23 cellular contexts compared by ENCODE assay signal in genomic region chr9:5574097-5574496, GRCh38. TPM values are rescaled to one million over a fixed set of nuclear protein-coding genes. Genes with fewer than 3 reads are reported as not detected.
DNase-seq lines count a peak whose midpoint lies in the region; ATAC-seq, FAIRE-seq and TF ChIP-seq lines count a peak whose summit lies in the region.
"Had no signal": no experiment of that assay in that cellular context is flagged by ENCODE, and none has a peak within 500 bp of the region (broad histone marks: within the 10 kb centered on the region; RNA-seq: fewer than 3 reads in every experiment).

No MANE protein-coding gene starts in this region.

- H3K27ac ChIP-seq in GM12878 (ENCODE audit: control insufficient read depth, insufficient read depth): no peak overlapping the region
- H3K27ac ChIP-seq in brain microvascular endothelial cell: no peak overlapping the region
- H3K27ac ChIP-seq in gastroesophageal sphincter: no peak overlapping the region
- H3K27ac ChIP-seq: BLaER1 had no signal

- ATAC-seq in GM12878 (no peak), gastroesophageal sphincter (no peak)

- DNase-seq in GM18507 (ENCODE audit: extremely low spot score, insufficient read length, low read depth): no peak
- no peak for DNase-seq in GM12878 (ENCODE audit: low read depth, low spot score)
- DNase-seq in brain microvascular endothelial cell: no peak
- DNase-seq in foreskin melanocyte: no peak
- DNase-seq: 8988T; ACHN; BE2C; C1 segment of cervical spinal cord; CD4-positive, alpha-beta memory T cell; CD4-positive, CD25-positive, alpha-beta regulatory T cell; CD8-positive, alpha-beta memory T cell; COR-L47; DMS 273 treated with DMSO at 0.1 percent for 48 hours; DMS153; DMS53; DMS79; DND-41; EL; GDM1 had no signal

- no peak overlapping the region for H3K4me2 ChIP-seq in GM12878 (ENCODE audit: control insufficient read depth, insufficient read depth)
- H3K4me2 ChIP-seq: BLaER1 had no signal

- H3K36me3 ChIP-seq in GM12878 (ENCODE audit: control insufficient read depth in 2 of 2, insufficient read depth in 2 of 2, low read length in 1 of 2) (peaks cover 0 to 3% of the 10 kb centered on the region in 2 experiments), brain microvascular endothelial cell (replicated peaks) (no peaks in the 10 kb centered on the region), gastroesophageal sphincter (peaks cover 0 to 7% of the 10 kb centered on the region in 2 donors)
- H3K36me3 ChIP-seq: BE2C had no signal

- no peak for TF ChIP-seq POLR2A in GM12878 (IDR thresholded peaks at IDR 0.05; ENCODE audit: low read depth, low read length)
- TF ChIP-seq POLR2A in gastroesophageal sphincter (IDR thresholded peaks at IDR 0.05): no peak

- WGBS in GM12878 (ENCODE audit: insufficient coverage, insufficient replicate concordance, low lambda C conversion rate, missing lambda C conversion rate): 99% methylated on average over 6 of the region's 6 CpGs
- WGBS in gastroesophageal sphincter (ENCODE audit: low coverage in 1 of 2), 2 donors: 100% methylated on average over 4 to 6 of the region's 6 CpGs

- in situ Hi-C loops in GM12878 (cut with MboI) (no loop called here), brain microvascular endothelial cell (cut with HindIII; ENCODE audit: low pct_ligation_motif_present, low sequenced_read_pairs) (no loop called here)

- POLR2A ChIA-PET in GM12878 (lab: Charles Lee): interaction anchor here (0.7 to 3.3 kb wide), 6 partner anchors 9 to 124 kb away, joined by 3 to 18 read pairs (median 4); partner anchors contain the start of genes CD274 and PDCD1LG2

- no peaks in the 10 kb centered on the region for H3K79me2 ChIP-seq in GM12878 (ENCODE audit: control insufficient read depth, insufficient read depth, low read length)

- no TSS peak for BruUV-seq in GM12878 (replicated peaks; lab: Mats Ljungman, UMichigan)

- no peaks in the 10 kb centered on the region for H4K20me1 ChIP-seq in GM12878 (ENCODE audit: control insufficient read depth, insufficient read depth)
- H4K20me1 ChIP-seq: BLaER1 had no signal

- intact Hi-C loops in GM12878 (cut with micrococcal nuclease; ENCODE audit: unreplicated experiment): no loop called here

- RAD21 ChIA-PET in GM12878 (lab: Charles Lee; ENCODE audit: unreplicated experiment): interaction anchor here (0.8 to 18.6 kb wide), 4 partner anchors 9 to 132 kb away, joined by 3 to 164 read pairs (median 4); partner anchors contain the start of gene CD274

- TF ChIP-seq EP300 in GM12878 (IDR thresholded peaks at IDR 0.05; ENCODE audit: borderline replicate concordance in 1 of 2, control insufficient read depth in 1 of 2, low read depth in 2 of 2, low read length in 2 of 2): no peak
- no peak for TF ChIP-seq EP300 in gastroesophageal sphincter (IDR thresholded peaks at IDR 0.05)

- TF ChIP-seq RAD21 in GM12878 (IDR thresholded peaks at IDR 0.05; ENCODE audit: insufficient read depth, low read depth, low read length): no peak

- H2AFZ ChIP-seq in GM12878 (ENCODE audit: control insufficient read depth, low read depth, low read length): no peak overlapping the region

- no peak overlapping the region for H3K9ac ChIP-seq in GM12878 (ENCODE audit: control insufficient read depth, insufficient read depth, low read length)
- H3K9ac ChIP-seq: BLaER1 had no signal

- H3K9me3 ChIP-seq in GM12878 (replicated peaks; ENCODE audit: control insufficient read depth, insufficient read depth, low read length) (0 out of 3 replicates have a peak, but pooled peaks cover 2% of the 10 kb centered on the region), gastroesophageal sphincter (no peaks in the 10 kb centered on the region)
- H3K9me3 ChIP-seq: BE2C had no signal

- FAIRE-seq in GM18507 (lab: Jason Lieb, UNC) (peak; percentile 48), GM12878 (lab: Jason Lieb, UNC) (no peak)
- FAIRE-seq: A204.1, GM12892 had no signal

- peaks cover 14% of the 10 kb centered on the region for H3K4me1 ChIP-seq in GM12878 (ENCODE audit: control insufficient read depth, insufficient read depth, low read length)
- H3K4me1 ChIP-seq in gastroesophageal sphincter: no peaks in the 10 kb centered on the region
- H3K4me1 ChIP-seq: BE2C had no signal

- SMC1A ChIA-PET in GM12878 (lab: Charles Lee; ENCODE audit: uncharacterized antibody, unreplicated experiment): interaction anchor here (0.8 to 1.5 kb wide), 5 partner anchors 10 to 44 kb away, joined by 3 to 8 read pairs (median 3); no protein-coding TSS in a partner anchor

- TF ChIP-seq CTCF in GM12878 (IDR thresholded peaks at IDR 0.05 in 2 of 3, conservative IDR thresholded peaks at IDR 0.05 in 1 of 3; ENCODE audit: control insufficient read depth in 2 of 3, extremely low read depth in 1 of 3, insufficient read depth in 1 of 3, low read depth in 3 of 3, low read length in 3 of 3) (no peak), brain microvascular endothelial cell (IDR thresholded peaks at IDR 0.05; ENCODE audit: low read depth, low read length, missing control alignments) (no peak), gastroesophageal sphincter (IDR thresholded peaks at IDR 0.05) (no peak)

- H3K4me3 ChIP-seq in GM12878 (no peak overlapping the region), brain microvascular endothelial cell (ENCODE audit: low read depth, low read length) (no peak overlapping the region), gastroesophageal sphincter (no peak overlapping the region)
- H3K4me3 ChIP-seq: BLaER1 had no signal

- H3K27me3 ChIP-seq in GM12878 (replicated peaks in 1 of 2; ENCODE audit: control insufficient read depth in 2 of 2, insufficient read depth in 2 of 2, low read length in 1 of 2) (no peaks in the 10 kb centered on the region), brain microvascular endothelial cell (replicated peaks) (no peaks in the 10 kb centered on the region), gastroesophageal sphincter (no peaks in the 10 kb centered on the region)
- H3K27me3 ChIP-seq: BE2C, BLaER1 had no signal

- CTCF ChIA-PET in GM12878 (lab: Yijun Ruan, JAX): interaction anchor here (1.0 to 1.6 kb wide), 5 partner anchors 10 to 130 kb away, joined by 3 to 6 read pairs (median 3); no protein-coding TSS in a partner anchor

TF ChIP-seq in GM12878, 131 proteins besides CTCF, POLR2A, EP300 and RAD21 (continues in another document):
- TF ChIP-seq TARDBP (IDR thresholded peaks at IDR 0.05; ENCODE audit: borderline replicate concordance) (no peak), E2F8 (IDR thresholded peaks at IDR 0.05; ENCODE audit: low read depth, partially characterized antibody) (no peak), RCOR1 (conservative IDR thresholded peaks at IDR 0.05; ENCODE audit: low read depth, low read length) (no peak), STAT1 (conservative IDR thresholded peaks at IDR 0.05) (no peak), SUPT20H (IDR thresholded peaks at IDR 0.05; ENCODE audit: borderline replicate concordance, control insufficient read depth, low read depth, low read length) (no peak), ESRRA (IDR thresholded peaks at IDR 0.05; ENCODE audit: low read length) (no peak), IRF4 (IDR thresholded peaks at IDR 0.05; ENCODE audit: low read depth, low read length) (0 out of 2 replicates have a peak, but pooled peaks have one; percentile 20), KAT2A (conservative IDR thresholded peaks at IDR 0.05; ENCODE audit: control insufficient read depth, low read depth, low read length) (no peak), STAT3 (IDR thresholded peaks at IDR 0.05; ENCODE audit: low read depth, low read length) (no peak)

RNA-seq across cellular contexts. Expression of gene RIC1, which starts 54.8 kb away (rescaled TPM):
- 271 and 292 TPM in 2 replicates for total RNA-seq in GM12878 (2013; cell fraction: nucleolus; rRNA removed)
- total RNA-seq in GM12878 (2014; rRNA removed) (42.9 and 45.1 TPM in 2 replicates), GM12878 (2014; rRNA removed; fragmentation: Illumina TruSeq; extraction: Trizol) (38.0 and 43.0 TPM in 2 replicates), GM12878 (2021) (32.3 and 33.8 TPM in 2 replicates), gastroesophageal sphincter (10 to 100 TPM; 39.2 to 60.5 (median 47.2) TPM)
- polyA plus RNA-seq in GM12878 (2011; ENCODE audit: low read depth): 14.7 TPM
- polyA plus RNA-seq in GM12878 (2011; rRNA removed) (59.8 and 70.1 TPM in 2 replicates), GM12878 (2014; fragmentation: Illumina TruSeq; extraction: Trizol) (34.6 and 36.9 TPM in 2 replicates), GM12878 (2014; fragmentation: Nextera tagmentation; extraction: Ambion mirVana) (1 to 10 TPM; 6.2 to 7.1 TPM), GM12878 (2014; rRNA removed) (28.0 and 32.8 TPM in 2 replicates), GM12878 (2016; fragmentation: Nextera tagmentation; extraction: Ambion mirVana) (10 to 100 TPM; 17.8 to 18.9 TPM)
- polyA plus RNA-seq in GM12878 (2011; cell fraction: cytosol; rRNA removed): 41.9 and 45.6 TPM in 2 replicates
- polyA plus RNA-seq in GM12878 (2011; cell fraction: nucleus; rRNA removed): 113 and 151 TPM in 2 replicates
- 17.9 and 22.3 TPM in 2 replicates for polyA plus RNA-seq in GM12878 (2012)
- polyA minus RNA-seq in GM12878 (2011; rRNA and poly(A)+ RNA removed): 158 and 166 TPM in 2 replicates
- 30.1 and 36.8 TPM in 2 replicates for polyA minus RNA-seq in GM12878 (2011; cell fraction: cytosol; rRNA and poly(A)+ RNA removed)
- polyA minus RNA-seq in GM12878 (2011; cell fraction: nucleus; rRNA and poly(A)+ RNA removed): 156 and 211 TPM in 2 replicates
